11 cellular contexts compared by ENCODE assay signal in the genomic region with DNA sequence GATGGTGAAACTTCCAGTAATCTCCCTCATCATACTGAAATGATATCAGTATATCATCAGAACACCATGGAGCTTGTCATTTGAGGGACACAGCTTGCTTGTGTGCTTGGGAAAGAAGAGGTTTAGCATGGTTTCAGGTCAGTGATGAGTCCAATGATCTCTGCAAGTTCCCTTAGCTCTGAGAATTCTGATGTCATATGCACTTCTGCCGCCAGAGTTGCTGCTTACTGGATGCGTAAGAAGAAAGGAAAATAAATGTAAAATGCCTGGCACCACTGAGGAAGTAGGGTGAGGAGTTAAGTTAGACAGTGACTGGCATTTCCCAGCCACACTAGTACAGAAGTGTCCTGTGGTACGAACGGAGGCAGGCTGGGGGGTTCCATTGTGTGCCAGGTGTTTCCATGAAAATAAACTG. TPM values are rescaled to one million over a fixed set of nuclear protein-coding genes. Genes with fewer than 3 reads are reported as not detected.
DNase-seq lines count a peak whose midpoint lies in the region; ATAC-seq, FAIRE-seq and TF ChIP-seq lines count a peak whose summit lies in the region.
"Had no signal": no experiment of that assay in that cellular context is flagged by ENCODE, and none has a peak within 500 bp of the region (broad histone marks: within the 10 kb centered on the region; RNA-seq: fewer than 3 reads in every experiment).

No MANE protein-coding gene starts in this region.

- H3K4me3 ChIP-seq in kidney (ENCODE audit: low read length in 2 of 2) = no peak overlapping the region
- H3K4me3 ChIP-seq in thymus (ENCODE audit: low read length) = no peak overlapping the region

- H3K27ac ChIP-seq in kidney (ENCODE audit: low read depth in 2 of 2, low read length in 2 of 2) (peak overlapping the region; percentile 34 to 71), thymus (ENCODE audit: low read depth) (peak overlapping the region; percentile 77)

- intact Hi-C loops in kidney (cut with DNase I) = no loop called here

- H3K4me1 ChIP-seq in kidney (ENCODE audit: control insufficient read depth in 1 of 2, insufficient read depth in 1 of 2, low read depth in 1 of 2, low read length in 2 of 2) = peaks cover 0 to 14% of the 10 kb centered on the region in 2 donors
- H3K4me1 ChIP-seq in thymus (ENCODE audit: control insufficient read depth, insufficient read depth, low read length) = peaks cover 61% of the 10 kb centered on the region

- no peaks in the 10 kb centered on the region for H3K27me3 ChIP-seq in thymus (ENCODE audit: control insufficient read depth, insufficient read depth)

- no peak for FAIRE-seq in kidney (lab: Jason Lieb, UNC)
- FAIRE-seq: A204.1 had no signal

- H3K36me3 ChIP-seq in kidney (ENCODE audit: control insufficient read depth in 1 of 2, insufficient read depth in 2 of 2, low read length in 2 of 2) (no peaks in the 10 kb centered on the region), thymus (ENCODE audit: control insufficient read depth, insufficient read depth) (no peaks in the 10 kb centered on the region)

- no peak overlapping the region for H3K9ac ChIP-seq in kidney (ENCODE audit: low read length in 2 of 2)

- WGBS in thymus = 67% methylated on average over 4 of the region's 4 CpGs

- ATAC-seq in activated CD4-positive, CD25-positive, alpha-beta regulatory T cell treated with anti-CD3 and anti-CD28 coated beads, Interleukin-2, amount 50 U/mL, for 24 hours = peak; percentile 11 to 14
- ATAC-seq: esophagus mucosa had no signal

- DNase-seq in activated CD4-positive, CD25-positive, alpha-beta regulatory T cell (lab: John Stamatoyannopoulos, UW) = no peak
- DNase-seq in activated naive CD4-positive, alpha-beta T cell treated with anti-CD3 and anti-CD28 coated beads, Interleukin-2, amount 50 U/mL, for 16 hours = peak; percentile 29
- no peak for DNase-seq in kidney
- no peak for DNase-seq in NCI-H187 treated with DMSO at 0.1 percent for 48 hours (lab: John Stamatoyannopoulos, UW)
- no peak for DNase-seq in cerebellar cortex (ENCODE audit: low spot score)
- DNase-seq in GF-D8 (lab: John Stamatoyannopoulos, UW) = no peak
- DNase-seq: NCI-H2029 had no signal

- TF ChIP-seq CTCF in kidney (IDR thresholded peaks at IDR 0.05; ENCODE audit: borderline replicate concordance, extremely low read depth, insufficient read depth) = no peak

- no peaks in the 10 kb centered on the region for H3K9me3 ChIP-seq in kidney (ENCODE audit: control insufficient read depth in 1 of 2, low read length in 2 of 2)
- H3K9me3 ChIP-seq in thymus (ENCODE audit: control insufficient read depth) = no peaks in the 10 kb centered on the region

RNA-seq across cellular contexts. Expression of gene PRKCH, which starts 22.6 kb away (rescaled TPM):
- total RNA-seq in kidney = 47.0 TPM
- polyA plus RNA-seq in kidney (ENCODE audit: insufficient read depth, low read depth, low replicate concordance) (8.3 TPM), thymus (73.5 TPM)
